ENCODE assay signal across 8 cellular contexts in genomic region chr7:91264083-91264923, GRCh38.
DNase-seq lines count a peak whose midpoint lies in the region; ATAC-seq, FAIRE-seq and TF ChIP-seq lines count a peak whose summit lies in the region.

TSS of gene FZD1 (plus strand) at chr7:91264433. CDS start at chr7:91264881, 448 bp downstream.

- TF ChIP-seq CTCF in AG09309 (IDR thresholded peaks at IDR 0.05; ENCODE audit: control insufficient read depth, insufficient read depth, low read depth, low read length, missing control alignments), result no peak

- DNase-seq in AG09309 (ENCODE audit: low read depth) (peak; percentile 96), NCI-H2081 (lab: John Stamatoyannopoulos, UW) (peak; percentile 99), cortex of kidney (lab: John Stamatoyannopoulos, UW) (peak; percentile 84)
- peak; percentile 86 for DNase-seq in stimulated activated CD4-positive, alpha-beta T cell treated with anti-CD3 and anti-CD28 coated beads, Interleukin-15, amount 100 ng/mL, for 24 hours

- H3K27me3 ChIP-seq in layer of hippocampus (ENCODE audit: control insufficient read depth, insufficient read depth, low read length), result no peaks in the 10 kb centered on the region

- FAIRE-seq in TTC549 (lab: Jason Lieb, UNC), result peak; percentile 39

- ATAC-seq in GM18868 (IDR thresholded peaks at IDR 0.05; ENCODE audit: unreplicated experiment), result peak; percentile 91
- peak; percentile 89 for ATAC-seq in HG03066 (IDR thresholded peaks at IDR 0.05; ENCODE audit: low read depth, unreplicated experiment)

- peak within 1 kb of the TSS; percentile 78 for H3K27ac ChIP-seq in layer of hippocampus (ENCODE audit: low read depth, low read length)

- peak within 1 kb of the TSS; percentile 67 for H3K4me3 ChIP-seq in AG09309 (ENCODE audit: control insufficient read depth, low read depth, low read length)

Comparison
In these comparisons a context has a peak if more than half of its experiments do, and no peak if none do; other contexts are left out.
1. Peak in every context shown above with its lines: DNase-seq, ATAC-seq, H3K4me3 ChIP-seq and H3K27ac ChIP-seq.